ENCODE assay signal across 18 cellular contexts in genomic region chr15:77484994-77485393, GRCh38.
"Had no signal": no experiment of that assay in that cellular context is flagged by ENCODE, and none has a peak within 500 bp of the region (broad histone marks: within the 10 kb centered on the region; RNA-seq: fewer than 3 reads in every experiment).

No MANE protein-coding gene starts in this region.

- H3K4me3 Mint-ChIP-seq: immature natural killer cell, nephron progenitor cell, type B pancreatic cell had no signal

- DNase-seq: colonic mucosa; dermis blood vessel endothelial cell; erythroblast; foreskin keratinocyte; immature natural killer cell; left lung; lower lobe of right lung; mesenchymal stem cell; midbrain; nephron progenitor cell; sigmoid colon; stimulated activated CD4-positive, alpha-beta T cell treated with anti-CD3 and anti-CD28 coated beads, Interleukin-12 subunit alpha, Interleukin-12 subunit beta, amount 100 ng/mL, for 4 hours; stimulated activated naive CD4-positive, alpha-beta T cell had no signal

- H3K4me3 ChIP-seq: colonic mucosa, left lung, lower lobe of right lung, sigmoid colon, skin epidermis had no signal

- H3K9me3 ChIP-seq: colonic mucosa, left lung, lower lobe of right lung, sigmoid colon had no signal

- H3K27ac ChIP-seq: colonic mucosa, foreskin keratinocyte, lower lobe of right lung, sigmoid colon, skin epidermis had no signal

- H3K27me3 Mint-ChIP-seq: type B pancreatic cell had no signal

- ATAC-seq: foreskin keratinocyte, left lung, lower lobe of right lung had no signal

- H3K27ac Mint-ChIP-seq: nephron progenitor cell, type B pancreatic cell had no signal

- H3K9me3 Mint-ChIP-seq: immature natural killer cell, nephron progenitor cell, type B pancreatic cell had no signal

- H3K4me1 ChIP-seq: colonic mucosa had no signal

- H3K27me3 ChIP-seq: colonic mucosa, foreskin keratinocyte, left lung, sigmoid colon had no signal

- FAIRE-seq: endothelial cell of umbilical vein, keratinocyte, urothelium cell line had no signal
